In genomic region chr22:50696799-50697561, GRCh38 we compare ENCODE assay signal across 8 cellular contexts. TPM values are rescaled to one million over a fixed set of nuclear protein-coding genes. Genes with fewer than 3 reads are reported as not detected.
DNase-seq lines count a peak whose midpoint lies in the region; ATAC-seq and TF ChIP-seq lines count a peak whose summit lies in the region.

No MANE protein-coding gene starts in this region.

- TF ChIP-seq POLR2A in transverse colon (IDR thresholded peaks at IDR 0.05) = no peak

- intact Hi-C loops in left colon (cut with DNase I, micrococcal nuclease) (no loop called here), transverse colon (cut with DNase I; ENCODE audit: low total_unique reads) (no loop called here)

- H3K27ac ChIP-seq in cingulate gyrus (ENCODE audit: low read depth, low read length) (peak overlapping the region; percentile 60), transverse colon (no peak overlapping the region)

- H3K4me3 ChIP-seq in transverse colon = peak overlapping the region; percentile 16 to 53 (median 32)

- peak; percentile 79 for ATAC-seq in left colon
- ATAC-seq in HG02623 (IDR thresholded peaks at IDR 0.05; ENCODE audit: unreplicated experiment) = no peak

- DNase-seq in NCI-H2171 (lab: John Stamatoyannopoulos, UW) (peak; percentile 32), NCI-H2171 treated with DMSO at 0.1 percent for 48 hours (lab: John Stamatoyannopoulos, UW) (no peak), left colon (no peak), transverse colon (no peak), T1000 (lab: John Stamatoyannopoulos, UW) (no peak), pons (ENCODE audit: low spot score) (no peak)

- H3K36me3 ChIP-seq in transverse colon = no peaks in the 10 kb centered on the region

- TF ChIP-seq EP300 in transverse colon (IDR thresholded peaks at IDR 0.05; ENCODE audit: low read depth) = no peak

- TF ChIP-seq CTCF in transverse colon (IDR thresholded peaks at IDR 0.05) = peak in 4 of 5 experiments; percentile 20 to 31 (median 25)

- in situ Hi-C loops in transverse colon (cut with MboI; ENCODE audit: low pct_ligation_motif_present in 1 of 4, low pct_unique_long_range_greater_than_20kb in 1 of 4, low sequenced_read_pairs in 3 of 4) = no loop called here

- WGBS in transverse colon (ENCODE audit: low coverage in 1 of 2), 2 donors = 47% methylated on average over 23 of the region's 58 CpGs; no CpG with 5 or more reads in 1 of the 2 donors

- no peaks in the 10 kb centered on the region for H3K9me3 ChIP-seq in transverse colon

- peaks cover 0 to 12% (median 8%) of the 10 kb centered on the region in 4 donors for H3K4me1 ChIP-seq in transverse colon

- H3K27me3 ChIP-seq in transverse colon = peaks cover 4% of the 10 kb centered on the region

RNA-seq across cellular contexts. Expression of gene SHANK3, which starts 24.4 kb away (rescaled TPM):
- 1 to 10 TPM; 4.4 to 4.8 TPM for total RNA-seq in left colon
- total RNA-seq in transverse colon = 10 to 100 TPM in 1 of 4 donors, 1 to 10 TPM in 3; 2.7 to 30.3 (median 6.3) TPM

RNA-seq across cellular contexts. Expression of gene ACR, which starts 41.0 kb away (rescaled TPM):
- 1 to 10 TPM in 1 of 2 donors, under 1 TPM in 1; 0.89 to 1.5 TPM for total RNA-seq in left colon
- not detected for total RNA-seq in transverse colon
